In genomic region chr12:68290126-68290525, GRCh38 we compare ENCODE assay signal across 9 cellular contexts.
DNase-seq lines count a peak whose midpoint lies in the region; ATAC-seq and TF ChIP-seq lines count a peak whose summit lies in the region.
"Had no signal": no experiment of that assay in that cellular context is flagged by ENCODE, and none has a peak within 500 bp of the region (broad histone marks: within the 10 kb centered on the region; RNA-seq: fewer than 3 reads in every experiment).

No MANE protein-coding gene starts in this region.

- TF ChIP-seq CTCF in tibial artery (IDR thresholded peaks at IDR 0.05), result no peak

- no peaks in the 10 kb centered on the region for H3K9me3 ChIP-seq in tibial artery

- no peaks in the 10 kb centered on the region for H3K36me3 ChIP-seq in tibial artery

- no peak overlapping the region for H3K27ac ChIP-seq in tibial artery

- intact Hi-C loops in tibial artery (cut with DNase I; ENCODE audit: low total_unique reads), result no loop called here

- H3K4me3 ChIP-seq in tibial artery, result no peak overlapping the region

- no peaks in the 10 kb centered on the region for H3K4me1 ChIP-seq in tibial artery

- ATAC-seq in HG03097 (IDR thresholded peaks at IDR 0.05; ENCODE audit: low FRiP score, unreplicated experiment), result peak; percentile 61

- DNase-seq in activated gamma-delta T cell treated with Interleukin-2 at 50 U/mL for 16 hours (peak; percentile 4), activated gamma-delta T cell (lab: John Stamatoyannopoulos, UW) (no peak), DMS79 treated with DMSO at 0.1 percent for 48 hours (lab: John Stamatoyannopoulos, UW) (no peak), tibial artery (no peak)
- peak; percentile 25 to 37 for DNase-seq in activated CD4-positive, alpha-beta T cell treated with anti-CD3 and anti-CD28 coated beads, Interleukin-2, amount 50 U/mL, for 48 hours
- DNase-seq in stimulated activated naive CD4-positive, alpha-beta T cell treated with Interleukin-2 at 50 U/mL for 16 hours (lab: John Stamatoyannopoulos, UW), result peak; percentile 37
- DNase-seq in activated CD8-positive, alpha-beta memory T cell treated with anti-CD3 and anti-CD28 coated beads, Interleukin-2, amount 50 U/mL, for 4 hours, result no peak
- DNase-seq: posterior cingulate gyrus had no signal

- H3K27me3 ChIP-seq in tibial artery, result no peaks in the 10 kb centered on the region

Comparison
In these comparisons a context has a peak if more than half of its experiments do, and no peak if none do; other contexts are left out.
1. DNase-seq: peak in activated gamma-delta T cell treated with Interleukin-2 at 50 U/mL for 16 hours (single experiment), activated CD4-positive, alpha-beta T cell treated with anti-CD3 and anti-CD28 coated beads, Interleukin-2, amount 50 U/mL, for 48 hours (2 of 2) and stimulated activated naive CD4-positive, alpha-beta T cell treated with Interleukin-2 at 50 U/mL for 16 hours (single experiment); none in activated gamma-delta T cell (single experiment), DMS79 treated with DMSO at 0.1 percent for 48 hours (single experiment), tibial artery (0 of 2) and activated CD8-positive, alpha-beta memory T cell treated with anti-CD3 and anti-CD28 coated beads, Interleukin-2, amount 50 U/mL, for 4 hours (single experiment).